In genomic region chr3:38054166-38054991, GRCh38 we compare ENCODE assay signal across 18 cellular contexts. TPM values are rescaled to one million over a fixed set of nuclear protein-coding genes. Genes with fewer than 3 reads are reported as not detected.
DNase-seq lines count a peak whose midpoint lies in the region; ATAC-seq, FAIRE-seq and TF ChIP-seq lines count a peak whose summit lies in the region.
"Had no signal": no experiment of that assay in that cellular context is flagged by ENCODE, and none has a peak within 500 bp of the region (broad histone marks: within the 10 kb centered on the region; RNA-seq: fewer than 3 reads in every experiment).

No MANE protein-coding gene starts in this region.

- no peaks in the 10 kb centered on the region for H3K9me1 ChIP-seq in IMR-90 (ENCODE audit: insufficient read depth, low read length)

- dilution Hi-C loops in IMR-90 (cut with HindIII; ENCODE audit: low sequenced_read_pairs, unreplicated experiment): no loop called here

- H3K56ac ChIP-seq in IMR-90 (ENCODE audit: extremely low read depth, insufficient read depth, low read length): no peak overlapping the region

- peak overlapping the region; percentile 57 for H3K4me2 ChIP-seq in HepG2 (ENCODE audit: low read depth, low read length)
- H3K4me2 ChIP-seq in IMR-90 (ENCODE audit: low read depth, low read length): no peak overlapping the region
- H3K4me2 ChIP-seq: smooth muscle cell had no signal

- no peak overlapping the region for H3K18ac ChIP-seq in IMR-90 (ENCODE audit: low read depth, low read length)

- intact Hi-C loops in HepG2 (cut with micrococcal nuclease; ENCODE audit: unreplicated experiment) (no loop called here), right lobe of liver (cut with DNase I) (no loop called here), IMR-90 (cut with micrococcal nuclease) (no loop called here)

- no peak overlapping the region for H3K4ac ChIP-seq in IMR-90 (ENCODE audit: low read depth, low read length)

- no peak overlapping the region for H2BK15ac ChIP-seq in IMR-90 (ENCODE audit: low read depth, low read length)

- H2AK5ac ChIP-seq in IMR-90 (ENCODE audit: low read depth, low read length): no peak overlapping the region

- TF ChIP-seq RAD21 in HepG2 (CRISPR knock-in tag; IDR thresholded peaks at IDR 0.05): no peak
- TF ChIP-seq RAD21 in IMR-90 (IDR thresholded peaks at IDR 0.05; ENCODE audit: low read length): no peak

- WGBS in HepG2 (ENCODE audit: low lambda C conversion rate): 5% methylated on average over 7 of the region's 8 CpGs
- WGBS in right lobe of liver (ENCODE audit: insufficient coverage, low coverage, low lambda C conversion rate, missing lambda C conversion rate): 66% methylated on average over 8 of the region's 8 CpGs
- WGBS in IMR-90 (ENCODE audit: extremely low coverage in 2 of 2, insufficient read length in 1 of 2), 2 experiments: no CpG with 5 or more reads among the region's 8 CpGs

- TF ChIP-seq EP300 in HepG2 (IDR thresholded peaks at IDR 0.05; ENCODE audit: low read depth in 2 of 2, low read length in 2 of 2): no peak
- TF ChIP-seq EP300 in HepG2 (CRISPR knock-in tag; IDR thresholded peaks at IDR 0.05; ENCODE audit: borderline replicate concordance): no peak

- no peaks in the 10 kb centered on the region for H4K20me1 ChIP-seq in HepG2 (ENCODE audit: insufficient read depth, low read length)
- H4K20me1 ChIP-seq in IMR-90 (ENCODE audit: insufficient read depth, low read length): no peaks in the 10 kb centered on the region

- H3K4me1 ChIP-seq in HepG2 (ENCODE audit: insufficient read depth, low read length) (peaks cover 28% of the 10 kb centered on the region), right lobe of liver (no peaks in the 10 kb centered on the region), IMR-90 (ENCODE audit: control insufficient read depth, insufficient read depth, low read length) (no peaks in the 10 kb centered on the region)
- no peaks in the 10 kb centered on the region for H3K4me1 ChIP-seq in effector memory CD4-positive, alpha-beta T cell (ENCODE audit: control insufficient read depth, insufficient read depth, low read length, poor library complexity, severe bottlenecking)
- H3K4me1 ChIP-seq: uterus had no signal

- DNase-seq in HepG2 (ENCODE audit: low spot score) (peak; percentile 66), right lobe of liver (no peak), IMR-90 (peak; percentile 20), iris pigment epithelial cell (ENCODE audit: low read depth) (peak; percentile 26), foreskin melanocyte (no peak)
- no peak for DNase-seq in effector memory CD4-positive, alpha-beta T cell
- DNase-seq: activated gamma-delta T cell treated with Interleukin-2 at 50 U/mL for 16 hours, brain microvascular endothelial cell, dermis blood vessel endothelial cell, heart left ventricle, NCI-H2029, NCI-H526 treated with DMSO at 0.1 percent for 48 hours, uterus had no signal

- H2AFZ ChIP-seq in HepG2 (ENCODE audit: low read length): no peak overlapping the region
- no peak overlapping the region for H2AFZ ChIP-seq in IMR-90 (replicated peaks; ENCODE audit: low read length, poor library complexity)

- no peaks in the 10 kb centered on the region for H3K9me3 ChIP-seq in HepG2 (ENCODE audit: low read length)
- no peaks in the 10 kb centered on the region for H3K9me3 ChIP-seq in right lobe of liver
- no peaks in the 10 kb centered on the region for H3K9me3 ChIP-seq in IMR-90 (ENCODE audit: control insufficient read depth, insufficient read depth, low read length)
- H3K9me3 ChIP-seq in effector memory CD4-positive, alpha-beta T cell (ENCODE audit: control insufficient read depth, low read length): no peaks in the 10 kb centered on the region
- H3K9me3 ChIP-seq: heart left ventricle, uterus had no signal

- TF ChIP-seq POLR2A in HepG2 (IDR thresholded peaks at IDR 0.05; ENCODE audit: insufficient read depth in 1 of 2, low read depth in 2 of 2, low read length in 2 of 2) (no peak), right lobe of liver (IDR thresholded peaks at IDR 0.05) (no peak), IMR-90 (IDR thresholded peaks at IDR 0.05; ENCODE audit: low read depth, low read length) (no peak)

- H3K79me2 ChIP-seq in HepG2 (ENCODE audit: insufficient read depth, low read length): no peaks in the 10 kb centered on the region

- POLR2A ChIA-PET in HepG2 (lab: Yijun Ruan, JAX) (interaction anchor here (1.0 kb wide), 1 partner anchor 293 kb away, joined by 3 read pairs; no protein-coding TSS in a partner anchor), IMR-90 (lab: Charles Lee; ENCODE audit: unreplicated experiment) (interaction anchor here (0.7 kb wide), 1 partner anchor 12 kb away, joined by 3 read pairs; no protein-coding TSS in a partner anchor)

- H4K5ac ChIP-seq in IMR-90 (ENCODE audit: low read depth, low read length): no peak overlapping the region

- H2BK120ac ChIP-seq in IMR-90 (ENCODE audit: low read depth, low read length): no peak overlapping the region

- H3K36me3 ChIP-seq in HepG2 (replicated peaks in 1 of 2; ENCODE audit: control insufficient read depth in 1 of 2, insufficient read depth in 2 of 2, low read length in 2 of 2) (no peaks in the 10 kb centered on the region), right lobe of liver (no peaks in the 10 kb centered on the region), IMR-90 (ENCODE audit: control insufficient read depth, insufficient read depth, low read length) (no peaks in the 10 kb centered on the region)
- H3K36me3 ChIP-seq in effector memory CD4-positive, alpha-beta T cell (ENCODE audit: control insufficient read depth, insufficient read depth, low read length): peaks cover 3% of the 10 kb centered on the region
- H3K36me3 ChIP-seq: brain microvascular endothelial cell, heart left ventricle, uterus had no signal

- no peak overlapping the region for H4K8ac ChIP-seq in IMR-90 (ENCODE audit: low read depth in 2 of 2, low read length in 2 of 2)

- in situ Hi-C loops in HepG2 (cut with HindIII; ENCODE audit: extremely low pct_ligation_motif_present, low pct_unique_long_range_greater_than_20kb): no loop called here
- in situ Hi-C loops in IMR-90 (cut with MboI; ENCODE audit: low sequenced_read_pairs): no loop called here

- CTCF ChIA-PET in HepG2 (lab: Yijun Ruan, JAX; ENCODE audit: low intra/inter-chr PET ratio, low total read pairs) (no interaction called here), IMR-90 (lab: Yijun Ruan, JAX) (no interaction called here)

- no peak overlapping the region for H2AK9ac ChIP-seq in IMR-90 (replicated peaks; ENCODE audit: low read depth, low read length, poor library complexity)

- H3K79me1 ChIP-seq in IMR-90 (ENCODE audit: low read depth in 1 of 2, low read length in 2 of 2): no peaks in the 10 kb centered on the region

- peak; percentile 42 for FAIRE-seq in HepG2 (lab: Jason Lieb, UNC)
- FAIRE-seq: H1 had no signal

- H3K27me3 ChIP-seq in HepG2 (ENCODE audit: control insufficient read depth in 1 of 2, insufficient read depth in 2 of 2, low read length in 2 of 2) (peaks cover 0 to 1% of the 10 kb centered on the region in 2 experiments; a peak in 2 of 5 replicates), right lobe of liver (no peaks in the 10 kb centered on the region), IMR-90 (ENCODE audit: control insufficient read depth, insufficient read depth, low read length) (peaks cover 4% of the 10 kb centered on the region; the same call in 1 of the 2 replicates)
- no peaks in the 10 kb centered on the region for H3K27me3 ChIP-seq in effector memory CD4-positive, alpha-beta T cell (replicated peaks; ENCODE audit: control insufficient read depth, insufficient read depth, low read length, poor library complexity, severe bottlenecking)
- H3K27me3 ChIP-seq: brain microvascular endothelial cell, heart left ventricle, uterus had no signal

- TF ChIP-seq CTCF in HepG2 (CRISPR knock-in tag; IDR thresholded peaks at IDR 0.05) (no peak), right lobe of liver (IDR thresholded peaks at IDR 0.05) (no peak), IMR-90 (conservative IDR thresholded peaks at IDR 0.05; ENCODE audit: low read depth, low read length) (no peak)

- H3K4me3 ChIP-seq in HepG2 (replicated peaks in 1 of 3; ENCODE audit: insufficient read depth in 1 of 3, low read depth in 2 of 3, low read length in 3 of 3): peak overlapping the region in 1 of 3 experiments; percentile 27; a peak in 1 of 6 replicates
- no peak overlapping the region for H3K4me3 ChIP-seq in right lobe of liver
- H3K4me3 ChIP-seq in IMR-90 (ENCODE audit: insufficient read depth, low read depth, low read length): no peak overlapping the region
- no peak overlapping the region for H3K4me3 ChIP-seq in effector memory CD4-positive, alpha-beta T cell (ENCODE audit: insufficient read depth, low read depth, low read length, poor library complexity, severe bottlenecking)
- H3K4me3 ChIP-seq: heart left ventricle, smooth muscle cell, uterus had no signal

- BruUV-seq in HepG2 (replicated peaks; lab: Mats Ljungman, UMichigan) (no TSS peak), IMR-90 (replicated peaks; lab: Mats Ljungman, UMichigan) (no TSS peak)

- peak; percentile 86 for ATAC-seq in HepG2
- no peak for ATAC-seq in right lobe of liver
- no peak for ATAC-seq in IMR-90 (ENCODE audit: low read depth)
- ATAC-seq in GM19023 (IDR thresholded peaks at IDR 0.05; ENCODE audit: unreplicated experiment): no peak
- no peak for ATAC-seq in HG02759 (IDR thresholded peaks at IDR 0.05; ENCODE audit: unreplicated experiment)
- ATAC-seq: esophagus mucosa, heart left ventricle had no signal

- no peak overlapping the region for H3K9ac ChIP-seq in HepG2 (ENCODE audit: insufficient read depth, low read depth, low read length)
- H3K9ac ChIP-seq in IMR-90 (ENCODE audit: low read depth, low read length): no peak overlapping the region

- no peak overlapping the region for H3K27ac ChIP-seq in HepG2 (ENCODE audit: extremely low read length, insufficient read depth, low read length)
- no peak overlapping the region for H3K27ac ChIP-seq in right lobe of liver
- no peak overlapping the region for H3K27ac ChIP-seq in IMR-90 (ENCODE audit: insufficient read depth, low read length)
- H3K27ac ChIP-seq in effector memory CD4-positive, alpha-beta T cell (ENCODE audit: insufficient read depth, low read length, poor library complexity, severe bottlenecking): no peak overlapping the region
- H3K27ac ChIP-seq: brain microvascular endothelial cell, heart left ventricle, uterus had no signal

- H2BK5ac ChIP-seq in IMR-90 (ENCODE audit: low read depth, low read length, poor library complexity, severe bottlenecking): no peak overlapping the region

- H2BK20ac ChIP-seq in IMR-90 (ENCODE audit: low read depth, low read length): no peak overlapping the region

- no peak overlapping the region for H4K91ac ChIP-seq in IMR-90 (ENCODE audit: insufficient read depth, low read depth, low read length)

- no peak overlapping the region for H3K23ac ChIP-seq in IMR-90 (ENCODE audit: low read depth, low read length)

- no peak overlapping the region for H3K14ac ChIP-seq in IMR-90 (replicated peaks; ENCODE audit: low read depth, low read length)

RNA-seq across cellular contexts. Expression of gene DLEC1, which starts 15.4 kb away (rescaled TPM):
- total RNA-seq in HepG2 (2016; rRNA removed; fragmentation: Illumina TruSeq; extraction: Trizol): not detected in 2 replicates
- total RNA-seq in HepG2 (2016; cell fraction: cytosol; rRNA removed; fragmentation: Illumina TruSeq; extraction: Trizol; ENCODE audit: low read depth): not detected in 2 replicates
- not detected in 2 replicates for total RNA-seq in HepG2 (2016; cell fraction: insoluble cytoplasmic fraction; rRNA removed; fragmentation: Illumina TruSeq; extraction: Trizol)
- total RNA-seq in HepG2 (2016; cell fraction: membrane; rRNA removed; fragmentation: Illumina TruSeq; extraction: Trizol): not detected in 2 replicates
- not detected in 2 replicates for total RNA-seq in HepG2 (2016; cell fraction: nucleus; rRNA removed; fragmentation: Illumina TruSeq; extraction: Trizol)
- polyA plus RNA-seq in HepG2 (2011; rRNA removed): 0.09 and 0.13 TPM in 2 replicates
- polyA plus RNA-seq in HepG2 (2011; cell fraction: cytosol; rRNA removed): 0.01 TPM in 1 of 2 replicates, not detected in the other
- 0.56 and 0.99 TPM in 2 replicates for polyA plus RNA-seq in HepG2 (2011; cell fraction: nucleus; rRNA removed)
- polyA plus RNA-seq in HepG2 (2012): 0.47 and 0.54 TPM in 2 replicates
- polyA plus RNA-seq in HepG2 (2016; cell fraction: cytosol; fragmentation: Illumina TruSeq; extraction: Trizol; ENCODE audit: low read depth): not detected in 2 replicates
- polyA plus RNA-seq in HepG2 (2016; cell fraction: insoluble cytoplasmic fraction; fragmentation: Illumina TruSeq; extraction: Trizol; ENCODE audit: low read depth): not detected in 2 replicates
- polyA plus RNA-seq in HepG2 (2016; cell fraction: membrane; fragmentation: Illumina TruSeq; extraction: Trizol; ENCODE audit: low read depth): not detected in 2 replicates
- polyA plus RNA-seq in HepG2 (2016; cell fraction: nucleus; fragmentation: Illumina TruSeq; extraction: Trizol; ENCODE audit: insufficient read depth, low read depth): not detected in 2 replicates
- 0.40 TPM in 1 of 2 replicates, not detected in the other for polyA minus RNA-seq in HepG2 (2011; rRNA and poly(A)+ RNA removed; ENCODE audit: low replicate concordance)
- polyA minus RNA-seq in HepG2 (2011; cell fraction: cytosol; rRNA and poly(A)+ RNA removed): not detected in 2 replicates
- 0.77 and 0.99 TPM in 2 replicates for polyA minus RNA-seq in HepG2 (2011; cell fraction: nucleus; rRNA and poly(A)+ RNA removed)
- total RNA-seq in right lobe of liver: under 1 TPM in 4 of 6 experiments, not detected in 2; 0.04 to 0.18 (median 0.15) TPM
- total RNA-seq in IMR-90 (2012; rRNA removed): not detected in 2 replicates
- 0.03 TPM in 1 of 2 replicates, not detected in the other for polyA plus RNA-seq in IMR-90 (2012; rRNA removed)
- polyA plus RNA-seq in IMR-90 (2012; cell fraction: cytosol; rRNA removed): not detected in 2 replicates
- polyA plus RNA-seq in IMR-90 (2012; cell fraction: nucleus; rRNA removed; ENCODE audit: low replicate concordance): 0.17 and 0.18 TPM in 2 replicates

RNA-seq across cellular contexts. Expression of gene PLCD1, which starts 24.9 kb away (rescaled TPM):
- total RNA-seq in HepG2 (2016; rRNA removed; fragmentation: Illumina TruSeq; extraction: Trizol) (10.1 and 11.4 TPM in 2 replicates), right lobe of liver (10 to 100 TPM in 1 of 6 experiments, 1 to 10 TPM in 5; 6.5 to 10.2 (median 7.7) TPM), IMR-90 (2012; rRNA removed) (15.0 and 16.3 TPM in 2 replicates)
- 2.1 and 3.6 TPM in 2 replicates for total RNA-seq in HepG2 (2016; cell fraction: cytosol; rRNA removed; fragmentation: Illumina TruSeq; extraction: Trizol; ENCODE audit: low read depth)
- total RNA-seq in HepG2 (2016; cell fraction: insoluble cytoplasmic fraction; rRNA removed; fragmentation: Illumina TruSeq; extraction: Trizol): 9.3 and 12.3 TPM in 2 replicates
- 4.6 and 5.7 TPM in 2 replicates for total RNA-seq in HepG2 (2016; cell fraction: membrane; rRNA removed; fragmentation: Illumina TruSeq; extraction: Trizol)
- 8.0 and 8.9 TPM in 2 replicates for total RNA-seq in HepG2 (2016; cell fraction: nucleus; rRNA removed; fragmentation: Illumina TruSeq; extraction: Trizol)
- polyA plus RNA-seq in HepG2 (2011; rRNA removed) (12.4 and 12.8 TPM in 2 replicates), IMR-90 (2012; rRNA removed) (13.2 and 14.9 TPM in 2 replicates)
- polyA plus RNA-seq in HepG2 (2011; cell fraction: cytosol; rRNA removed): 7.2 and 10.7 TPM in 2 replicates
- polyA plus RNA-seq in HepG2 (2011; cell fraction: nucleus; rRNA removed): 30.9 and 33.2 TPM in 2 replicates
- 10.6 and 11.1 TPM in 2 replicates for polyA plus RNA-seq in HepG2 (2012)
- 2.2 and 2.7 TPM in 2 replicates for polyA plus RNA-seq in HepG2 (2016; cell fraction: cytosol; fragmentation: Illumina TruSeq; extraction: Trizol; ENCODE audit: low read depth)
- 6.8 and 9.0 TPM in 2 replicates for polyA plus RNA-seq in HepG2 (2016; cell fraction: insoluble cytoplasmic fraction; fragmentation: Illumina TruSeq; extraction: Trizol; ENCODE audit: low read depth)
- polyA plus RNA-seq in HepG2 (2016; cell fraction: membrane; fragmentation: Illumina TruSeq; extraction: Trizol; ENCODE audit: low read depth): 3.9 and 5.6 TPM in 2 replicates
- 13.4 and 22.2 TPM in 2 replicates for polyA plus RNA-seq in HepG2 (2016; cell fraction: nucleus; fragmentation: Illumina TruSeq; extraction: Trizol; ENCODE audit: insufficient read depth, low read depth)
- polyA minus RNA-seq in HepG2 (2011; rRNA and poly(A)+ RNA removed; ENCODE audit: low replicate concordance): 2.2 and 34.5 TPM in 2 replicates
- 11.5 and 15.0 TPM in 2 replicates for polyA minus RNA-seq in HepG2 (2011; cell fraction: cytosol; rRNA and poly(A)+ RNA removed)
- 8.4 and 11.8 TPM in 2 replicates for polyA minus RNA-seq in HepG2 (2011; cell fraction: nucleus; rRNA and poly(A)+ RNA removed)
- 7.0 and 12.3 TPM in 2 replicates for polyA plus RNA-seq in IMR-90 (2012; cell fraction: cytosol; rRNA removed)
- 21.6 and 50.5 TPM in 2 replicates for polyA plus RNA-seq in IMR-90 (2012; cell fraction: nucleus; rRNA removed; ENCODE audit: low replicate concordance)

Comparison
In these comparisons a context has a peak if more than half of its experiments do, and no peak if none do; other contexts are left out.
1. DNase-seq: peak in HepG2 (single experiment), IMR-90 (single experiment) and iris pigment epithelial cell (single experiment); none in right lobe of liver (0 of 3), effector memory CD4-positive, alpha-beta T cell (0 of 3) and foreskin melanocyte (single experiment).